Comparison of ENCODE assay signal across 19 cellular contexts in genomic region chr5:2721739-2722138, GRCh38. TPM values are rescaled to one million over a fixed set of nuclear protein-coding genes. Genes with fewer than 3 reads are reported as not detected.
"Had no signal": no experiment of that assay in that cellular context is flagged by ENCODE, and none has a peak within 500 bp of the region (broad histone marks: within the 10 kb centered on the region; RNA-seq: fewer than 3 reads in every experiment).

No MANE protein-coding gene starts in this region.

- ATAC-seq: effector memory CD8-positive, alpha-beta T cell; foreskin keratinocyte; gastroesophageal sphincter; heart left ventricle; left cardiac atrium; left lung; left ventricle myocardium superior; lower lobe of right lung; mucosa of descending colon had no signal

- H3K4me3 Mint-ChIP-seq: dendritic cell treated with granulocyte-macrophage colony-stimulating factor and Interleukin-4, amounts not matched to agents 40 ng/mL and 50 ng/mL, for 4 days; effector memory CD8-positive, alpha-beta T cell; immature natural killer cell; mesothelial cell of epicardium had no signal

- H3K4me1 ChIP-seq: esophagus muscularis mucosa, foreskin keratinocyte, gastroesophageal sphincter, heart left ventricle, left lung, lower lobe of right lung had no signal

- H3K4me1 Mint-ChIP-seq: immature natural killer cell, mesothelial cell of epicardium had no signal

- H3K9me3 ChIP-seq: esophagus muscularis mucosa, gastroesophageal sphincter, heart left ventricle, left lung, lower lobe of right lung, mucosa of descending colon had no signal

- H3K27me3 Mint-ChIP-seq: dendritic cell treated with granulocyte-macrophage colony-stimulating factor and Interleukin-4, amounts not matched to agents 40 ng/mL and 50 ng/mL, for 4 days had no signal

- H3K36me3 Mint-ChIP-seq: immature natural killer cell, mesothelial cell of epicardium had no signal

- H3K9me3 Mint-ChIP-seq: dendritic cell treated with granulocyte-macrophage colony-stimulating factor and Interleukin-4, amounts not matched to agents 40 ng/mL and 50 ng/mL, for 4 days; mesothelial cell of epicardium had no signal

- H3K36me3 ChIP-seq: esophagus muscularis mucosa, gastroesophageal sphincter, heart left ventricle, left lung, lower lobe of right lung had no signal

- H3K4me3 ChIP-seq: esophagus muscularis mucosa, gastroesophageal sphincter, heart left ventricle, hepatocyte, left lung, lower lobe of right lung, mucosa of descending colon had no signal

- H3K27ac ChIP-seq: esophagus muscularis mucosa, foreskin keratinocyte, gastroesophageal sphincter, heart left ventricle, hepatocyte, left lung, lower lobe of right lung had no signal

- H3K27ac Mint-ChIP-seq: dendritic cell treated with granulocyte-macrophage colony-stimulating factor and Interleukin-4, amounts not matched to agents 40 ng/mL and 50 ng/mL, for 4 days; effector memory CD8-positive, alpha-beta T cell; immature natural killer cell; mesothelial cell of epicardium had no signal

- DNase-seq: cortex of kidney; effector CD8-positive, alpha-beta T cell; effector memory CD8-positive, alpha-beta T cell; foreskin keratinocyte; heart left ventricle; hypothalamus; immature natural killer cell; left cardiac atrium; left lung; left ventricle myocardium superior; lower lobe of right lung; mesenchymal stem cell; mucosa of descending colon had no signal

RNA-seq across cellular contexts. Expression of gene IRX2, which starts 29.7 kb away (rescaled TPM):
- total RNA-seq: endothelial cell of umbilical vein had no signal
